25 cellular contexts compared by ENCODE assay signal in genomic region chr3:177960014-177960413, GRCh38.
A peak's percentile ranks its signal among the peaks of the same experiment; 100 is the strongest.
DNase-seq lines count a peak whose midpoint lies in the region; TF ChIP-seq lines count a peak whose summit lies in the region.
"Had no signal": no experiment of that assay in that cellular context is flagged by ENCODE, and none has a peak within 500 bp of the region (broad histone marks: within the 10 kb centered on the region; RNA-seq: fewer than 3 reads in every experiment).

No MANE protein-coding gene starts in this region.

- DNase-seq in RPMI7951 (ENCODE audit: low read depth) = peak; percentile 27
- DNase-seq in choroid plexus epithelial cell (ENCODE audit: low read depth) = peak; percentile 77
- DNase-seq in nephron progenitor cell = no peak
- no peak for DNase-seq in immature natural killer cell
- no peak for DNase-seq in activated naive CD8-positive, alpha-beta T cell treated with anti-CD3 and anti-CD28 coated beads for 36 hours
- DNase-seq in AML-193 (lab: John Stamatoyannopoulos, UW) = no peak
- DNase-seq: activated CD4-positive, alpha-beta T cell treated with anti-CD3 and anti-CD28 coated beads, Interleukin-2, amount 50 U/mL, for 1 hour; activated CD8-positive, alpha-beta memory T cell treated with anti-CD3 and anti-CD28 coated beads, Interleukin-2, amount 50 U/mL, for 48 hours; CD8-positive, alpha-beta memory T cell; cerebellar nuclear complex; DMS53; effector CD8-positive, alpha-beta T cell; hippocampal formation; kidney; natural killer cell; NCI-H187; NCI-H774; SHP77 had no signal

- H3K4me3 Mint-ChIP-seq in nephron progenitor cell (no peak overlapping the region), immature natural killer cell (no peak overlapping the region)
- H3K4me3 Mint-ChIP-seq in activated naive CD8-positive, alpha-beta T cell treated with anti-CD3 and anti-CD28 coated beads for 36 hours = no peak overlapping the region
- H3K4me3 Mint-ChIP-seq: CD8-positive, alpha-beta memory T cell; GM23338; natural killer cell; stimulated activated effector memory CD8-positive, alpha-beta T cell treated with anti-CD3 and anti-CD28 coated beads, Interleukin-12 subunit alpha, Interleukin-12 subunit beta, amount 100 ng/mL, for 72 hours had no signal

- H3K9me3 ChIP-seq in DOHH2 (ENCODE audit: control insufficient read depth, insufficient read depth, low read length) = no peaks in the 10 kb centered on the region
- H3K9me3 ChIP-seq: esophagus muscularis mucosa, suprapubic skin had no signal

- no peak overlapping the region for H3K27ac ChIP-seq in DOHH2 (ENCODE audit: low read depth, low read length)
- H3K27ac ChIP-seq: esophagus muscularis mucosa, HL-60, suprapubic skin, VCaP had no signal

- H3K9me3 Mint-ChIP-seq in nephron progenitor cell (peaks cover 4% of the 10 kb centered on the region), immature natural killer cell (no peaks in the 10 kb centered on the region)
- H3K9me3 Mint-ChIP-seq in activated naive CD8-positive, alpha-beta T cell treated with anti-CD3 and anti-CD28 coated beads for 36 hours = no peaks in the 10 kb centered on the region
- H3K9me3 Mint-ChIP-seq: CD8-positive, alpha-beta memory T cell; GM23338; natural killer cell; stimulated activated effector memory CD8-positive, alpha-beta T cell treated with anti-CD3 and anti-CD28 coated beads, Interleukin-12 subunit alpha, Interleukin-12 subunit beta, amount 100 ng/mL, for 72 hours had no signal

- H3K36me3 ChIP-seq in DOHH2 (ENCODE audit: control insufficient read depth, low read length) = no peaks in the 10 kb centered on the region; the same call in 1 of the 2 replicates
- H3K36me3 ChIP-seq: esophagus muscularis mucosa, suprapubic skin had no signal

- no peaks in the 10 kb centered on the region for H3K27me3 Mint-ChIP-seq in nephron progenitor cell (ENCODE audit: low read depth, poor library complexity)
- peaks cover 0 to 6% (median 0%) of the 10 kb centered on the region in 3 donors for H3K27me3 Mint-ChIP-seq in immature natural killer cell (ENCODE audit: low read depth in 3 of 3)
- no peaks in the 10 kb centered on the region for H3K27me3 Mint-ChIP-seq in activated naive CD8-positive, alpha-beta T cell treated with anti-CD3 and anti-CD28 coated beads for 36 hours

- no peaks in the 10 kb centered on the region for H3K79me2 ChIP-seq in DOHH2 (ENCODE audit: control insufficient read depth, low read length)

- TF ChIP-seq CTCF in DOHH2 (IDR thresholded peaks at IDR 0.05; ENCODE audit: low read depth, low read length, poor library complexity, severe bottlenecking) = no peak
- TF ChIP-seq CTCF in choroid plexus epithelial cell (conservative IDR thresholded peaks at IDR 0.05; ENCODE audit: low read depth, low read length) = no peak
- TF ChIP-seq CTCF in nephron progenitor cell (IDR thresholded peaks at IDR 0.05) = no peak

- peaks cover 34% of the 10 kb centered on the region for H3K4me1 ChIP-seq in DOHH2 (ENCODE audit: control insufficient read depth, low read length)
- H3K4me1 ChIP-seq: suprapubic skin had no signal

- no peaks in the 10 kb centered on the region for H3K27me3 ChIP-seq in DOHH2 (ENCODE audit: control insufficient read depth, low read length)
- H3K27me3 ChIP-seq: esophagus muscularis mucosa, suprapubic skin had no signal

- peak overlapping the region; percentile 25; the same call in 1 of the 2 replicates for H3K4me3 ChIP-seq in DOHH2 (ENCODE audit: low read length)
- no peak overlapping the region for H3K4me3 ChIP-seq in choroid plexus epithelial cell (ENCODE audit: low read depth, low read length)
- H3K4me3 ChIP-seq: esophagus muscularis mucosa, GM23338, suprapubic skin had no signal

- H3K9me2 ChIP-seq in DOHH2 (replicated peaks; ENCODE audit: control insufficient read depth, low read length) = no peaks in the 10 kb centered on the region; the same call in 1 of the 2 replicates

- no peaks in the 10 kb centered on the region for H3F3A ChIP-seq in DOHH2 (ENCODE audit: control insufficient read depth, insufficient read depth)

- H3K36me3 Mint-ChIP-seq in nephron progenitor cell (ENCODE audit: low read depth) (peaks cover 13% of the 10 kb centered on the region), immature natural killer cell (no peaks in the 10 kb centered on the region)
- no peaks in the 10 kb centered on the region for H3K36me3 Mint-ChIP-seq in activated naive CD8-positive, alpha-beta T cell treated with anti-CD3 and anti-CD28 coated beads for 36 hours
- H3K36me3 Mint-ChIP-seq: CD8-positive, alpha-beta memory T cell; natural killer cell; stimulated activated effector memory CD8-positive, alpha-beta T cell treated with anti-CD3 and anti-CD28 coated beads, Interleukin-12 subunit alpha, Interleukin-12 subunit beta, amount 100 ng/mL, for 72 hours had no signal

- peak overlapping the region; percentile 55 for H3K4me2 ChIP-seq in DOHH2 (ENCODE audit: low read length)
- H3K4me2 ChIP-seq: GM23338 had no signal

- peaks cover 34% of the 10 kb centered on the region for H3K4me1 Mint-ChIP-seq in nephron progenitor cell
- peaks cover 0 to 4% of the 10 kb centered on the region in 2 donors for H3K4me1 Mint-ChIP-seq in immature natural killer cell
- peaks cover 1% of the 10 kb centered on the region for H3K4me1 Mint-ChIP-seq in activated naive CD8-positive, alpha-beta T cell treated with anti-CD3 and anti-CD28 coated beads for 36 hours
- H3K4me1 Mint-ChIP-seq: CD8-positive, alpha-beta memory T cell; GM23338; natural killer cell; stimulated activated effector memory CD8-positive, alpha-beta T cell treated with anti-CD3 and anti-CD28 coated beads, Interleukin-12 subunit alpha, Interleukin-12 subunit beta, amount 100 ng/mL, for 72 hours had no signal

- no peaks in the 10 kb centered on the region for H4K20me1 ChIP-seq in DOHH2 (ENCODE audit: control insufficient read depth, insufficient read depth, low read depth, low read length)

- H3K27ac Mint-ChIP-seq in nephron progenitor cell (peak overlapping the region; percentile 7), immature natural killer cell (no peak overlapping the region)
- H3K27ac Mint-ChIP-seq in activated naive CD8-positive, alpha-beta T cell treated with anti-CD3 and anti-CD28 coated beads for 36 hours = no peak overlapping the region
- H3K27ac Mint-ChIP-seq: GM23338; natural killer cell; stimulated activated effector memory CD8-positive, alpha-beta T cell treated with anti-CD3 and anti-CD28 coated beads, Interleukin-12 subunit alpha, Interleukin-12 subunit beta, amount 100 ng/mL, for 72 hours had no signal

Comparison
In these comparisons a context has a peak if more than half of its experiments do, and no peak if none do; other contexts are left out.
1. DNase-seq: peak in RPMI7951 (single experiment) and choroid plexus epithelial cell (single experiment); none in nephron progenitor cell (single experiment), immature natural killer cell (0 of 3), activated naive CD8-positive, alpha-beta T cell treated with anti-CD3 and anti-CD28 coated beads for 36 hours (single experiment) and AML-193 (0 of 2).